In genomic region chr18:57630002-57630758, GRCh38 we compare ENCODE assay signal across 9 cellular contexts. TPM values are rescaled to one million over a fixed set of nuclear protein-coding genes. Genes with fewer than 3 reads are reported as not detected.
A peak's percentile ranks its signal among the peaks of the same experiment; 100 is the strongest.
DNase-seq lines count a peak whose midpoint lies in the region; ATAC-seq, FAIRE-seq and TF ChIP-seq lines count a peak whose summit lies in the region.
"Had no signal": no experiment of that assay in that cellular context is flagged by ENCODE, and none has a peak within 500 bp of the region (broad histone marks: within the 10 kb centered on the region; RNA-seq: fewer than 3 reads in every experiment).

No MANE protein-coding gene starts in this region.

- DNase-seq in Ammon's horn (ENCODE audit: low spot score) = peak; percentile 97
- peak; percentile 85 to 90 for DNase-seq in NCI-H446 (lab: John Stamatoyannopoulos, UW)
- peak; percentile 91 for DNase-seq in activated CD4-positive, CD25-positive, alpha-beta regulatory T cell treated with anti-CD3 and anti-CD28 coated beads, Interleukin-2, amount 50 U/mL, for 72 hours
- DNase-seq in cerebellum (ENCODE audit: low spot score) = peak; percentile 93
- DNase-seq in kidney = peak; percentile 99
- DNase-seq in stimulated activated CD4-positive, alpha-beta T cell treated with anti-CD3 and anti-CD28 coated beads, Interleukin-15, amount 100 ng/mL, for 1 hour (ENCODE audit: low read depth in 1 of 2, low spot score in 1 of 2) = peak; percentile 83 to 92

- H3K4me1 ChIP-seq in kidney (ENCODE audit: control insufficient read depth in 1 of 2, insufficient read depth in 1 of 2, low read depth in 1 of 2, low read length in 2 of 2) = peaks cover 0 to 4% of the 10 kb centered on the region in 2 donors

- peak; percentile 76 for FAIRE-seq in kidney (lab: Jason Lieb, UNC)
- FAIRE-seq: colon had no signal

- intact Hi-C loops in kidney (cut with DNase I) = no loop called here

- ATAC-seq in GM19043 (IDR thresholded peaks at IDR 0.05; ENCODE audit: low read depth, unreplicated experiment) (peak; percentile 82), HG03378 (IDR thresholded peaks at IDR 0.05; ENCODE audit: unreplicated experiment) (peak; percentile 83)

- no peaks in the 10 kb centered on the region for H3K9me3 ChIP-seq in kidney (ENCODE audit: control insufficient read depth in 1 of 2, low read length in 2 of 2)

- H3K4me3 ChIP-seq in kidney (ENCODE audit: low read length in 2 of 2) = peak overlapping the region; percentile 81 to 90

- peak overlapping the region; percentile 60 to 85 for H3K27ac ChIP-seq in kidney (ENCODE audit: low read depth in 2 of 2, low read length in 2 of 2)

- H3K9ac ChIP-seq in kidney (ENCODE audit: low read length in 2 of 2) = peak overlapping the region; percentile 74 to 82

- TF ChIP-seq CTCF in kidney (IDR thresholded peaks at IDR 0.05; ENCODE audit: borderline replicate concordance, extremely low read depth, insufficient read depth) = peak; percentile 74

- H3K36me3 ChIP-seq in kidney (ENCODE audit: control insufficient read depth in 1 of 2, insufficient read depth in 2 of 2, low read length in 2 of 2) = no peaks in the 10 kb centered on the region

RNA-seq across cellular contexts. Expression of gene NARS1, which starts 8.5 kb away (rescaled TPM):
- total RNA-seq in cerebellum = 78.8 TPM
- total RNA-seq in kidney = 135 TPM
- 109 TPM for polyA plus RNA-seq in kidney (ENCODE audit: insufficient read depth, low read depth, low replicate concordance)

RNA-seq across cellular contexts. Expression of gene FECH, which starts 43.7 kb away (rescaled TPM):
- total RNA-seq in cerebellum = 21.3 TPM
- total RNA-seq in kidney = 32.5 TPM
- polyA plus RNA-seq in kidney (ENCODE audit: insufficient read depth, low read depth, low replicate concordance) = 36.9 TPM

Comparison
In these comparisons a context has a peak if more than half of its experiments do, and no peak if none do; other contexts are left out.
1. Peak in every context shown above with its lines: DNase-seq, ATAC-seq, H3K4me3 ChIP-seq and H3K27ac ChIP-seq.